ENCODE assay signal across 22 cellular contexts in genomic region chr21:32330784-32331311, GRCh38. TPM values are rescaled to one million over a fixed set of nuclear protein-coding genes. Genes with fewer than 3 reads are reported as not detected.
DNase-seq lines count a peak whose midpoint lies in the region; ATAC-seq and TF ChIP-seq lines count a peak whose summit lies in the region.
"Had no signal": no experiment of that assay in that cellular context is flagged by ENCODE, and none has a peak within 500 bp of the region (broad histone marks: within the 10 kb centered on the region; RNA-seq: fewer than 3 reads in every experiment).

No MANE protein-coding gene starts in this region.

- no peak overlapping the region for H2AK5ac ChIP-seq in neuronal stem cell (ENCODE audit: low read depth, low read length)

- in situ Hi-C loops in G401 (cut with HindIII; ENCODE audit: low sequenced_read_pairs) = no loop called here

- TF ChIP-seq EP300 in esophagus muscularis mucosa (IDR thresholded peaks at IDR 0.05) = no peak

- H3K14ac ChIP-seq in neuronal stem cell (ENCODE audit: low read length) = no peak overlapping the region

- H3K27ac Mint-ChIP-seq in activated naive CD4-positive, alpha-beta T cell treated with anti-CD3 and anti-CD28 coated beads for 36 hours = no peak overlapping the region
- H3K27ac Mint-ChIP-seq: activated CD8-positive, alpha-beta T cell treated with anti-CD3 and anti-CD28 coated beads for 36 hours; activated T-helper 1 cell treated with anti-CD3 and anti-CD28 coated beads, Interleukin-12 subunit alpha, Interleukin-12 subunit beta, Interleukin-2, Interleukin-4 antibody, amounts not matched to agents 30 ng/mL and 10 ng/mL and 1 ng/mL, durations not matched to agents 14 hours and 24 hours and 36 hours; T-helper 17 cell had no signal

- H3K27me3 ChIP-seq in ACC112 (ENCODE audit: insufficient read depth, low read length) (no peaks in the 10 kb centered on the region), esophagus muscularis mucosa (no peaks in the 10 kb centered on the region), neuronal stem cell (ENCODE audit: control insufficient read depth in 3 of 3, insufficient read depth in 3 of 3, low read depth in 1 of 3, low read length in 3 of 3) (peaks cover 0 to 3% (median 0%) of the 10 kb centered on the region in 3 experiments), foreskin keratinocyte (no peaks in the 10 kb centered on the region)
- H3K27me3 ChIP-seq: cardiac muscle cell, MG63 had no signal

- H3K36me3 ChIP-seq in ACC112 (ENCODE audit: insufficient read depth, low read length) (peaks cover 49% of the 10 kb centered on the region), esophagus muscularis mucosa (peaks cover 19 to 62% (median 43%) of the 10 kb centered on the region in 4 donors), neuronal stem cell (replicated peaks in 1 of 2; ENCODE audit: control insufficient read depth in 2 of 2, insufficient read depth in 2 of 2, low read length in 2 of 2) (peaks cover 7 to 72% of the 10 kb centered on the region in 2 donors)

- 93% methylated on average over 4 of the region's 4 CpGs for WGBS in esophagus muscularis mucosa
- no CpG with 5 or more reads among the region's 4 CpGs for WGBS in neuronal stem cell (ENCODE audit: extremely low coverage in 2 of 2, insufficient read length in 2 of 2, insufficient replicate concordance in 1 of 2), 2 donors

- peaks cover 75% of the 10 kb centered on the region for H3K36me3 Mint-ChIP-seq in activated naive CD4-positive, alpha-beta T cell treated with anti-CD3 and anti-CD28 coated beads for 36 hours (ENCODE audit: low read depth)

- ATAC-seq in foreskin keratinocyte = no peak
- ATAC-seq: activated CD8-positive, alpha-beta T cell treated with anti-CD3 and anti-CD28 coated beads for 36 hours; T-helper 17 cell had no signal

- TF ChIP-seq CTCF in esophagus muscularis mucosa (IDR thresholded peaks at IDR 0.05) (no peak), foreskin keratinocyte (conservative IDR thresholded peaks at IDR 0.05) (no peak)

- H2BK5ac ChIP-seq in neuronal stem cell (ENCODE audit: low read length) = no peak overlapping the region

- peaks cover 6% of the 10 kb centered on the region for H3K79me2 ChIP-seq in ACC112 (ENCODE audit: control insufficient read depth, insufficient read depth, low read length, unreplicated experiment)
- H3K79me2 ChIP-seq: parathyroid adenoma had no signal

- peak; percentile 88 for DNase-seq in NCI-H146 (lab: John Stamatoyannopoulos, UW)
- no peak for DNase-seq in esophagus muscularis mucosa (ENCODE audit: extremely low spot score)
- peak; percentile 39 for DNase-seq in neuronal stem cell (ENCODE audit: low spot score)
- no peak for DNase-seq in foreskin keratinocyte
- DNase-seq in G401 (ENCODE audit: low spot score) = no peak
- DNase-seq in activated naive CD4-positive, alpha-beta T cell treated with anti-CD3 and anti-CD28 coated beads for 36 hours = no peak
- no peak for DNase-seq in KG1 (lab: John Stamatoyannopoulos, UW)
- DNase-seq: activated CD8-positive, alpha-beta T cell treated with anti-CD3 and anti-CD28 coated beads for 36 hours; effector memory CD4-positive, alpha-beta T cell; EL; kidney glomerular epithelial cell; MG63; NCI-H187; NCI-H510A; T-helper 17 cell; WERI-Rb-1 had no signal

- H3K9ac ChIP-seq in neuronal stem cell (ENCODE audit: low read depth, low read length, poor library complexity) = no peak overlapping the region
- H3K9ac ChIP-seq: parathyroid adenoma had no signal

- no peaks in the 10 kb centered on the region for H3K9me3 ChIP-seq in esophagus muscularis mucosa
- peaks cover 5 to 39% of the 10 kb centered on the region in 2 donors for H3K9me3 ChIP-seq in neuronal stem cell (replicated peaks in 1 of 2; ENCODE audit: control insufficient read depth in 2 of 2, insufficient read depth in 1 of 2, low read depth in 1 of 2, low read length in 2 of 2)
- H3K9me3 ChIP-seq: MG63 had no signal

- H3K4me1 ChIP-seq in ACC112 (ENCODE audit: control insufficient read depth, insufficient read depth, low read length, unreplicated experiment) (peaks cover 32% of the 10 kb centered on the region), esophagus muscularis mucosa (peaks cover 21 to 38% (median 36%) of the 10 kb centered on the region in 4 donors), neuronal stem cell (ENCODE audit: control insufficient read depth in 2 of 2, insufficient read depth in 1 of 2, low read depth in 1 of 2, low read length in 2 of 2) (peaks cover 17 to 21% of the 10 kb centered on the region in 2 donors), foreskin keratinocyte (no peaks in the 10 kb centered on the region)
- H3K4me1 ChIP-seq: parathyroid adenoma had no signal

- no peak overlapping the region for H4K8ac ChIP-seq in neuronal stem cell (ENCODE audit: low read depth, low read length)

- H2BK12ac ChIP-seq in neuronal stem cell (ENCODE audit: low read length) = no peak overlapping the region

- no peak overlapping the region for H2AFZ ChIP-seq in ACC112 (ENCODE audit: low read length, unreplicated experiment)
- H2AFZ ChIP-seq in neuronal stem cell (ENCODE audit: low read length) = no peak overlapping the region
- H2AFZ ChIP-seq: parathyroid adenoma had no signal

- H3K4ac ChIP-seq in neuronal stem cell (ENCODE audit: low read length) = no peak overlapping the region

- no peak overlapping the region for H3K23ac ChIP-seq in neuronal stem cell (ENCODE audit: low read depth, low read length, poor library complexity)

- H3K4me3 Mint-ChIP-seq in activated naive CD4-positive, alpha-beta T cell treated with anti-CD3 and anti-CD28 coated beads for 36 hours = no peak overlapping the region
- H3K4me3 Mint-ChIP-seq: activated CD8-positive, alpha-beta T cell treated with anti-CD3 and anti-CD28 coated beads for 36 hours; activated T-helper 1 cell treated with anti-CD3 and anti-CD28 coated beads, Interleukin-12 subunit alpha, Interleukin-12 subunit beta, Interleukin-2, Interleukin-4 antibody, amounts not matched to agents 30 ng/mL and 10 ng/mL and 1 ng/mL, durations not matched to agents 14 hours and 24 hours and 36 hours; T-helper 17 cell had no signal

- H3K9me3 Mint-ChIP-seq in activated naive CD4-positive, alpha-beta T cell treated with anti-CD3 and anti-CD28 coated beads for 36 hours = no peaks in the 10 kb centered on the region
- H3K9me3 Mint-ChIP-seq: activated CD8-positive, alpha-beta T cell treated with anti-CD3 and anti-CD28 coated beads for 36 hours; activated T-helper 1 cell treated with anti-CD3 and anti-CD28 coated beads, Interleukin-12 subunit alpha, Interleukin-12 subunit beta, Interleukin-2, Interleukin-4 antibody, amounts not matched to agents 30 ng/mL and 10 ng/mL and 1 ng/mL, durations not matched to agents 14 hours and 24 hours and 36 hours had no signal

- CTCF ChIA-PET in activated naive CD4-positive, alpha-beta T cell treated with anti-CD3 and anti-CD28 coated beads for 36 hours (lab: Charles Lee) = interaction anchor here (0.6 to 0.7 kb wide), 2 partner anchors 19 to 500 kb away, joined by 4 read pairs; no protein-coding TSS in a partner anchor

- H3K27ac ChIP-seq in ACC112 (ENCODE audit: low read depth, low read length) (0 out of 2 replicates have a peak overlapping the region, but pooled peaks have one; percentile 2), esophagus muscularis mucosa (replicated peaks in 1 of 4) (peak overlapping the region; percentile 18 to 91 (median 54)), neuronal stem cell (replicated peaks; ENCODE audit: low read length) (no peak overlapping the region), foreskin keratinocyte (no peak overlapping the region)
- H3K27ac ChIP-seq: cardiac muscle cell, parathyroid adenoma, WERI-Rb-1 had no signal

- no peak overlapping the region for H4K91ac ChIP-seq in neuronal stem cell (ENCODE audit: low read depth, low read length, poor library complexity)

- no peak overlapping the region for H3K4me3 ChIP-seq in ACC112 (ENCODE audit: low read depth, low read length)
- no peak overlapping the region for H3K4me3 ChIP-seq in esophagus muscularis mucosa
- H3K4me3 ChIP-seq in neuronal stem cell (ENCODE audit: low read length in 2 of 2) = no peak overlapping the region
- H3K4me3 ChIP-seq: cardiac muscle cell, MG63 had no signal

- no peaks in the 10 kb centered on the region for H3K79me1 ChIP-seq in neuronal stem cell (ENCODE audit: low read depth, low read length)

- TF ChIP-seq POLR2A in esophagus muscularis mucosa (IDR thresholded peaks at IDR 0.05; ENCODE audit: low read depth) = no peak

- intact Hi-C loops in esophagus muscularis mucosa (cut with DNase I) = no loop called here
- intact Hi-C loops in activated naive CD4-positive, alpha-beta T cell treated with anti-CD3 and anti-CD28 coated beads for 36 hours (cut with micrococcal nuclease) = no loop called here

- no peak overlapping the region for H2BK15ac ChIP-seq in neuronal stem cell (ENCODE audit: low read length)

- no peaks in the 10 kb centered on the region for H3K4me1 Mint-ChIP-seq in activated naive CD4-positive, alpha-beta T cell treated with anti-CD3 and anti-CD28 coated beads for 36 hours (ENCODE audit: low read depth)

- no peaks in the 10 kb centered on the region for H3K27me3 Mint-ChIP-seq in activated naive CD4-positive, alpha-beta T cell treated with anti-CD3 and anti-CD28 coated beads for 36 hours (ENCODE audit: low read depth)
- H3K27me3 Mint-ChIP-seq: activated CD8-positive, alpha-beta T cell treated with anti-CD3 and anti-CD28 coated beads for 36 hours; T-helper 17 cell had no signal

- H3K4me2 ChIP-seq in neuronal stem cell (ENCODE audit: insufficient read depth, low read length, poor library complexity, severe bottlenecking) = no peak overlapping the region

- H3K18ac ChIP-seq in neuronal stem cell (ENCODE audit: low read length) = no peak overlapping the region

- no peak overlapping the region for H2BK120ac ChIP-seq in neuronal stem cell (ENCODE audit: low read depth, low read length)

RNA-seq across cellular contexts. Expression of gene MRAP, which starts 32.2 kb away (rescaled TPM):
- total RNA-seq in esophagus muscularis mucosa (not detected), foreskin keratinocyte (not detected in 2 replicates)
- polyA plus RNA-seq in neuronal stem cell (2013, experiment 1 of 2) = not detected
- not detected for polyA plus RNA-seq in neuronal stem cell (2013, experiment 2 of 2)
- polyA plus RNA-seq in foreskin keratinocyte = not detected in 2 replicates
- not detected in 2 replicates for total RNA-seq in G401 (2014; rRNA removed; shearing (Covaris generic))
- not detected for total RNA-seq in activated naive CD4-positive, alpha-beta T cell treated with anti-CD3 and anti-CD28 coated beads for 36 hours
- total RNA-seq: activated CD8-positive, alpha-beta T cell treated with anti-CD3 and anti-CD28 coated beads for 36 hours; activated T-helper 1 cell treated with anti-CD3 and anti-CD28 coated beads, Interleukin-12 subunit alpha, Interleukin-12 subunit beta, Interleukin-2, Interleukin-4 antibody, amounts not matched to agents 30 ng/mL and 10 ng/mL and 1 ng/mL, durations not matched to agents 14 hours and 24 hours and 36 hours; cardiac muscle cell; T-helper 17 cell; urinary bladder had no signal
- polyA plus RNA-seq: AG04450, cardiac muscle cell had no signal

RNA-seq across cellular contexts. Expression of gene MIS18A, which starts 52.0 kb away (rescaled TPM):
- total RNA-seq in esophagus muscularis mucosa (1 to 10 TPM; 3.0 to 4.6 (median 3.2) TPM), foreskin keratinocyte (19.5 and 25.7 TPM in 2 replicates)
- polyA plus RNA-seq in neuronal stem cell (2013, experiment 1 of 2) = 66.0 TPM
- polyA plus RNA-seq in neuronal stem cell (2013, experiment 2 of 2) = 68.0 TPM
- polyA plus RNA-seq in foreskin keratinocyte = 18.7 and 26.0 TPM in 2 replicates
- total RNA-seq in G401 (2014; rRNA removed; shearing (Covaris generic)) = 36.8 and 46.0 TPM in 2 replicates
- 10 to 100 TPM; 37.4 to 37.8 TPM for total RNA-seq in activated naive CD4-positive, alpha-beta T cell treated with anti-CD3 and anti-CD28 coated beads for 36 hours

Comparison
In these comparisons a context has a peak if more than half of its experiments do, and no peak if none do; other contexts are left out.
1. H3K27ac ChIP-seq: peak in ACC112 (single experiment) and esophagus muscularis mucosa (4 of 4); none in neuronal stem cell (single experiment) and foreskin keratinocyte (single experiment).
2. DNase-seq: peak in NCI-H146 (single experiment) and neuronal stem cell (single experiment); none in esophagus muscularis mucosa (single experiment), foreskin keratinocyte (0 of 2), G401 (single experiment), activated naive CD4-positive, alpha-beta T cell treated with anti-CD3 and anti-CD28 coated beads for 36 hours (single experiment) and KG1 (single experiment).